Comparison of ENCODE assay signal across 24 cellular contexts in the genomic region with DNA sequence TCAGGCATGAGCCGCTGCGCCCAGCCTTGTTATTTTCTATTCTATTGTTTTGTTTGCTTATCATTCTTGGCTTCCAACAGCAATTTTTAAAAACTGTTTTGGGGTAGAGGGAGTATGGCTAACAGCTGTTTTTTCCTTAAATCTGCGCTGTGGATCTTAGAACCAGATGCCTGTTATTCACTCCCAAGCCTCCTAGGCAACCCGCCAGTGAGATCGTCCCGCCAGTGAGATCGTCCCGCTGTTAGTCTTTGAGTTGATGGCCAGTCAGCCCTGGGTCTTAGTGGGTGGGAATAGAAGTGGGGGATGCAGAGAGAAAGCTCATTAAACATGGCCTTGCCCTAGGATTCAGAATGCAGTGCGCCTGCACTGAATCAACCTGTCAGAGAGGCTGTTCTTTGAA.
DNase-seq lines count a peak whose midpoint lies in the region; ATAC-seq and TF ChIP-seq lines count a peak whose summit lies in the region.
"Had no signal": no experiment of that assay in that cellular context is flagged by ENCODE, and none has a peak within 500 bp of the region (broad histone marks: within the 10 kb centered on the region; RNA-seq: fewer than 3 reads in every experiment).

No MANE protein-coding gene starts in this region.

- H3K4me3 ChIP-seq in DND-41 (ENCODE audit: low read depth in 1 of 2, low read length in 2 of 2), result no peak overlapping the region
- no peak overlapping the region for H3K4me3 ChIP-seq in adipocyte (ENCODE audit: low read length)
- no peak overlapping the region for H3K4me3 ChIP-seq in cardiac muscle cell
- H3K4me3 ChIP-seq: MG63, SJCRH30, stomach, vagina had no signal

- TF ChIP-seq CTCF in DND-41 (IDR thresholded peaks at IDR 0.05; ENCODE audit: borderline replicate concordance, extremely low read depth, low read length, poor library complexity, severe bottlenecking) (no peak), cardiac muscle cell (IDR thresholded peaks at IDR 0.05; ENCODE audit: low read depth, low read length) (no peak), nephron progenitor cell (IDR thresholded peaks at IDR 0.05) (no peak)

- H3K79me2 ChIP-seq in DND-41 (ENCODE audit: insufficient read depth, low read length), result no peaks in the 10 kb centered on the region

- peaks cover 26% of the 10 kb centered on the region for H3K9me3 Mint-ChIP-seq in nephron progenitor cell

- H3K36me3 ChIP-seq in DND-41 (ENCODE audit: insufficient read depth, low read length) (no peaks in the 10 kb centered on the region), adipocyte (ENCODE audit: control insufficient read depth, insufficient read depth, low read length, severe bottlenecking) (no peaks in the 10 kb centered on the region), cardiac muscle cell (no peaks in the 10 kb centered on the region)
- H3K36me3 ChIP-seq: MG63, neutrophil, SJCRH30, stomach, vagina had no signal

- 0 out of 2 replicates have a peak overlapping the region, but pooled peaks have one; percentile 19 for H2AFZ ChIP-seq in DND-41 (ENCODE audit: low read depth, low read length)

- H3K27ac Mint-ChIP-seq in nephron progenitor cell, result peak overlapping the region; percentile 66
- H3K27ac Mint-ChIP-seq: activated T-helper 2 cell treated with anti-CD3 and anti-CD28 coated beads, Interferon-gamma antibody, Interleukin-2, Interleukin-4, amounts not matched to agents 10 μg/mL and 5 μg/mL and 100 μg/mL, durations not matched to agents 14 hours and 24 hours and 36 hours; T-helper 2 cell treated with Interferon-gamma antibody and Interleukin-4, amounts not matched to agents 5 μg/mL and 100 μg/mL, for 36 hours had no signal

- H3K4me1 Mint-ChIP-seq in nephron progenitor cell, result peaks cover 43% of the 10 kb centered on the region
- H3K4me1 Mint-ChIP-seq: immature natural killer cell had no signal

- peaks cover 2% of the 10 kb centered on the region for H3K27me3 Mint-ChIP-seq in nephron progenitor cell (ENCODE audit: low read depth, poor library complexity)

- H3K4me2 ChIP-seq in DND-41 (ENCODE audit: insufficient read depth, low read length), result no peak overlapping the region

- H3K27me3 ChIP-seq in DND-41 (ENCODE audit: insufficient read depth, low read length, poor library complexity), result no peaks in the 10 kb centered on the region
- no peaks in the 10 kb centered on the region for H3K27me3 ChIP-seq in adipocyte (replicated peaks; ENCODE audit: control insufficient read depth, insufficient read depth, low read length)
- no peaks in the 10 kb centered on the region for H3K27me3 ChIP-seq in cardiac muscle cell
- H3K27me3 ChIP-seq: MG63, neutrophil, SJCRH30, stomach, vagina had no signal

- H4K20me1 ChIP-seq in DND-41 (ENCODE audit: insufficient read depth, low read length), result no peaks in the 10 kb centered on the region

- no peak for DNase-seq in DND-41
- peak; percentile 4 for DNase-seq in adipocyte (ENCODE audit: low read depth)
- peak; percentile 35 to 86 for DNase-seq in cardiac muscle cell (ENCODE audit: low read depth in 1 of 2, low spot score in 1 of 2)
- DNase-seq in nephron progenitor cell, result peak; percentile 27
- DNase-seq in NCI-H1694 (lab: John Stamatoyannopoulos, UW), result no peak
- no peak for DNase-seq in 8988T
- DNase-seq in KG1 (lab: John Stamatoyannopoulos, UW), result no peak
- DNase-seq: activated CD4-positive, CD25-positive, alpha-beta regulatory T cell treated with anti-CD3 and anti-CD28 coated beads, Interleukin-2, amount 50 U/mL, for 72 hours; amygdala; EL; immature natural killer cell; MG63; NCI-H187 treated with DMSO at 0.1 percent for 48 hours; NCI-H526; stimulated activated CD4-positive, alpha-beta T cell treated with anti-CD3 and anti-CD28 coated beads, Interleukin-1b, Interleukin-23, amount 100 ng/mL, for 48 hours; stomach had no signal

- H3K9ac ChIP-seq in DND-41 (ENCODE audit: low read depth, low read length) (no peak overlapping the region), adipocyte (ENCODE audit: low read length) (no peak overlapping the region)

- no peak for ATAC-seq in DND-41 (ENCODE audit: insufficient read depth, low read depth)
- no peak for ATAC-seq in GM18505 (IDR thresholded peaks at IDR 0.05; ENCODE audit: unreplicated experiment)
- ATAC-seq: HepG2, sciatic nerve had no signal

- peaks cover 15% of the 10 kb centered on the region for H3K9me3 ChIP-seq in DND-41 (ENCODE audit: insufficient read depth, low read length, severe bottlenecking)
- peaks cover 15% of the 10 kb centered on the region for H3K9me3 ChIP-seq in adipocyte (ENCODE audit: control insufficient read depth, low read length)
- H3K9me3 ChIP-seq in cardiac muscle cell (ENCODE audit: low read depth), result peaks cover under 1% of the 10 kb centered on the region
- H3K9me3 ChIP-seq: neutrophil had no signal

- H3K4me1 ChIP-seq in DND-41 (ENCODE audit: insufficient read depth, low read length) (no peaks in the 10 kb centered on the region), adipocyte (ENCODE audit: control insufficient read depth, insufficient read depth, low read length) (no peaks in the 10 kb centered on the region), cardiac muscle cell (ENCODE audit: low read depth) (peaks cover 22% of the 10 kb centered on the region)
- H3K4me1 ChIP-seq: SJCRH30, stomach, vagina had no signal

- peaks cover 8% of the 10 kb centered on the region for H3K36me3 Mint-ChIP-seq in nephron progenitor cell (ENCODE audit: low read depth)

- no peak for TF ChIP-seq POLR2A in GM18505 (IDR thresholded peaks at IDR 0.05; ENCODE audit: borderline replicate concordance, extremely low read depth, insufficient read depth, insufficient read length)

- no peak overlapping the region for H3K4me3 Mint-ChIP-seq in nephron progenitor cell
- H3K4me3 Mint-ChIP-seq: immature natural killer cell; T-helper 2 cell treated with Interferon-gamma antibody and Interleukin-4, amounts not matched to agents 5 μg/mL and 100 μg/mL, for 36 hours had no signal

- H3K27ac ChIP-seq in DND-41 (ENCODE audit: low read length), result no peak overlapping the region
- peak overlapping the region; percentile 91 for H3K27ac ChIP-seq in cardiac muscle cell
- H3K27ac ChIP-seq: neutrophil, SJCRH30, stomach, vagina had no signal

Comparison
In these comparisons a context has a peak if more than half of its experiments do, and no peak if none do; other contexts are left out.
1. DNase-seq: peak in adipocyte (single experiment), cardiac muscle cell (2 of 2) and nephron progenitor cell (single experiment); none in DND-41 (single experiment), NCI-H1694 (single experiment), 8988T (single experiment) and KG1 (single experiment).